Comparison of ENCODE assay signal across 8 cellular contexts in the genomic region with DNA sequence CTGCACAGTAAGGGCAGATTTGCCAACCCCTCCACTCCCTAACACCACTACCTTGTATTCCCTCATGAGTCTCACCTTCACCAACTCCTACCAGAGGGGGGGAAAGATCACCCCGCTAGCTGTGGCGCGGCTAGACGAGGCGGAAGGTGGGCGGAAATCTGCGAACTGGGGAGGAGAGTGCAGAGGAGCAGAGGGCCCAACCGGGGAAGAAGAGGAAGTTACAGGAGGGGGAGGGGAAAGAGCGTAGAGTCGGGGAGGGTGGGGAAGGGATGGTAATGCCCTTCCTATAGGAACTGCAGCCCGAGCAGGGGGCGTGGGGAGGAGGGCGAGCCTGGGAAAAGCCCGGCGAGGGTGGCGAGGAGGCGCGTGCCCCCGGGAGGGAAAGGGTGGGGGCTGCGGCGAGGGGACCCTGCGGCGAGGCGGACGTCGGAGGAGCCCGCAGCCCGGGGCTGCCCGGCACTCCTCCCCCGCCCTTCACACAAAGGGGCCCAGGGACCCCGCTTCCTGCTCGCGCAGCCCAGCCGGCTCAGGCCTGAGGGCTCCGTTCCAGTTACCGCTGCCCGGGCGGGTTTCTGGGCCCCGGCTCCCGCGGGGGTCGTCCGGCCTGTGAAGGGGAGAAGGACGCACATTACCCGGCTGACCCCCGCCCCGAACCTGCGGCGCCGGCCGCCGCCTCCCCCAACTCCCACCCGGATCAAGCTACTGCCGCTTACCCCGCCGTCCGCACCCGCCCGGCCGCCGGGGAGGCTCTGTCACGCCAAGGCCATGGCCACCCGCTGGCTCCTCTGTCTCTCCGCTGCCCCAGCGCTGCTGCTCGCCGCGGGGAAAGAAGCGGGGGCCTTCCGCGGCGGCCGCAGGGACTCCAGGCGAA. TPM values are rescaled to one million over a fixed set of nuclear protein-coding genes. Genes with fewer than 3 reads are reported as not detected.
DNase-seq lines count a peak whose midpoint lies in the region; ATAC-seq and TF ChIP-seq lines count a peak whose summit lies in the region.

No MANE protein-coding gene starts in this region.

- H3K9ac ChIP-seq in endodermal cell (ENCODE audit: extremely low read depth, low read length, poor library complexity, severe bottlenecking): peak overlapping the region; percentile 81

- no peaks in the 10 kb centered on the region for H3K4me1 ChIP-seq in endodermal cell (ENCODE audit: control insufficient read depth, insufficient read depth, low read length)

- H3K27ac Mint-ChIP-seq in endodermal cell: peak overlapping the region; percentile 93

- H3K27me3 ChIP-seq in endodermal cell (ENCODE audit: control insufficient read depth, insufficient read depth, low read length, poor library complexity, severe bottlenecking): no peaks in the 10 kb centered on the region

- TF ChIP-seq CTCF in endodermal cell (conservative IDR thresholded peaks at IDR 0.05): no peak

- peak overlapping the region; percentile 92 for H3K4me3 Mint-ChIP-seq in endodermal cell

- H3K9me3 Mint-ChIP-seq in endodermal cell: no peaks in the 10 kb centered on the region

- peaks cover 24% of the 10 kb centered on the region for H3K36me3 ChIP-seq in endodermal cell (ENCODE audit: control insufficient read depth, insufficient read depth, low read length)

- peaks cover 21% of the 10 kb centered on the region for H3K36me3 Mint-ChIP-seq in endodermal cell (ENCODE audit: low read depth)

- peak; percentile 52 for ATAC-seq in GM21367 (IDR thresholded peaks at IDR 0.05; ENCODE audit: unreplicated experiment)

- H3K27me3 Mint-ChIP-seq in endodermal cell (ENCODE audit: insufficient read depth): no peaks in the 10 kb centered on the region

- no peaks in the 10 kb centered on the region for H3K9me3 ChIP-seq in endodermal cell (ENCODE audit: control insufficient read depth, low read length)

- peak; percentile 76 for DNase-seq in CMK (ENCODE audit: low read depth)
- DNase-seq in HT-29 (ENCODE audit: low spot score): peak; percentile 88
- DNase-seq in NK-92 treated with Interleukin-12 subunit alpha and Interleukin-12 subunit beta, amount 100 ng/mL, for 24 hours (lab: John Stamatoyannopoulos, UW): peak; percentile 76
- peak; percentile 19 to 55 (median 25) for DNase-seq in activated CD8-positive, alpha-beta memory T cell treated with anti-CD3 and anti-CD28 coated beads for 48 hours (ENCODE audit: low read depth in 2 of 3, low spot score in 2 of 3)
- DNase-seq in endodermal cell: peak; percentile 86
- peak; percentile 33 for DNase-seq in midbrain (lab: John Stamatoyannopoulos, UW)
- peak; percentile 42 to 57 for DNase-seq in stimulated activated CD8-positive, alpha-beta memory T cell treated with anti-CD3 and anti-CD28 coated beads, Interleukin-2, amount 100 ng/mL, for 1 hour (ENCODE audit: low read depth in 2 of 2)

- peak overlapping the region; percentile 96 for H3K4me3 ChIP-seq in endodermal cell (ENCODE audit: low read length)

- peaks cover 30% of the 10 kb centered on the region for H3K4me1 Mint-ChIP-seq in endodermal cell

- peak overlapping the region; percentile 94 for H3K27ac ChIP-seq in endodermal cell (ENCODE audit: low read depth, low read length)

- WGBS in endodermal cell (ENCODE audit: insufficient coverage in 1 of 2, insufficient read length in 1 of 2), 2 experiments: 0% methylated on average over 55 of the region's 74 CpGs; no CpG with 5 or more reads in 1 of the 2 experiments

RNA-seq across cellular contexts. Expression of a gene that starts 1.8 kb away (rescaled TPM):
- total RNA-seq in HT-29 (2014; rRNA removed; shearing (Covaris generic)): 12.7 and 152 TPM in 2 replicates
- total RNA-seq in endodermal cell: 10 to 100 TPM; 39.7 to 60.8 TPM
- polyA plus RNA-seq in endodermal cell (2013, experiment 1 of 2): 28.7 TPM
- 28.2 TPM for polyA plus RNA-seq in endodermal cell (2013, experiment 2 of 2)

Comparison
In these comparisons a context has a peak if more than half of its experiments do, and no peak if none do; other contexts are left out.
1. Peak in every context shown above with its lines: DNase-seq, ATAC-seq, H3K4me3 ChIP-seq and H3K27ac ChIP-seq.
2. DNase-seq: peak in every context shown above with its lines; median percentile 88 in HT-29; 86 in endodermal cell; 76 in CMK; 76 in NK-92 treated with Interleukin-12 subunit alpha and Interleukin-12 subunit beta, amount 100 ng/mL, for 24 hours; 50 in stimulated activated CD8-positive, alpha-beta memory T cell treated with anti-CD3 and anti-CD28 coated beads, Interleukin-2, amount 100 ng/mL, for 1 hour; 33 in midbrain; 25 in activated CD8-positive, alpha-beta memory T cell treated with anti-CD3 and anti-CD28 coated beads for 48 hours.